In the genomic region with DNA sequence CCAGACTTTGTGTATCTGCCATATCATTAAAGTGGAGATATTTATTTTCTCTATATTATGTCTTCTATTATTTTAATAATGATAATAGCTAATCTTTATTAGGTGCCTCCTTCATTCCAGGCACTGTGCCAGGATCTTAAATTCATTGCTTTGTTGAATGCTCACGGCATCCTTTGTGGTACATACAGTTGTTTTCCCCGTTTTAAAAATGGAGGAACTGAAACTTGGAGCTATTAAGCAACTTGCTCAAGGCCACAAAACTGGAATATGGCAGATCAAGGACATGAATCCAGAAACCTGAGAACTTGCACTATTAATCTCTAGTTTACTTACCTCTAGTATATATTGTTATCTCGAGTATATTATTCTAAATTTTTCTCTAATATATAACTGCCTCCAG, we compare ENCODE assay signal across 28 cellular contexts. TPM values are rescaled to one million over a fixed set of nuclear protein-coding genes. Genes with fewer than 3 reads are reported as not detected.
"Had no signal": no experiment of that assay in that cellular context is flagged by ENCODE, and none has a peak within 500 bp of the region (broad histone marks: within the 10 kb centered on the region; RNA-seq: fewer than 3 reads in every experiment).

No MANE protein-coding gene starts in this region.

- H3K27ac ChIP-seq: ascending aorta, body of pancreas, Peyer's patch, VCaP had no signal

- H3K9me3 ChIP-seq: ascending aorta, body of pancreas, Peyer's patch had no signal

- H3K4me1 ChIP-seq: ascending aorta had no signal

- DNase-seq: activated CD4-positive, alpha-beta memory T cell treated with anti-CD3 and anti-CD28 coated beads for 36 hours; activated CD4-positive, alpha-beta T cell treated with anti-CD3 and anti-CD28 coated beads, Interleukin-2, amount 10 ng/mL, durations not matched to agents 7 days and 5 days; activated CD4-positive, CD25-positive, alpha-beta regulatory T cell; activated CD8-positive, alpha-beta memory T cell treated with anti-CD3 and anti-CD28 coated beads for 24 hours; activated effector memory CD4-positive, alpha-beta T cell treated with anti-CD3 and anti-CD28 coated beads, Interleukin-2, amount 50 U/mL, for 16 hours; activated naive CD4-positive, alpha-beta T cell treated with Interleukin-2 at 50 U/mL for 16 hours; activated naive CD8-positive, alpha-beta T cell treated with anti-CD3 and anti-CD28 coated beads, Interleukin-2, amount 50 U/mL, for 24 hours; activated T-cell treated with anti-CD3 and anti-CD28 coated beads, Interleukin-2, amount 50 U/mL, for 4 hours; amniotic stem cell; body of pancreas; central memory CD4-positive, alpha-beta T cell; Karpas-422; NCI-H1105 treated with DMSO at 0.1 percent for 48 hours; NCI-H146; NCI-H187 treated with DMSO at 0.1 percent for 48 hours; NCI-H2081 treated with DMSO at 0.1 percent for 48 hours; NCI-H226; NCI-H526; NCI-H82; NK-92 treated with Interleukin-12 subunit alpha and Interleukin-12 subunit beta, amount 100 ng/mL, for 24 hours; Peyer's patch; SHP77; T-helper 2 cell; T1000 had no signal

- FAIRE-seq: bronchial epithelial cell, K562 had no signal

- H3K4me3 ChIP-seq: ascending aorta, body of pancreas, K562, Peyer's patch had no signal

- H3K36me3 ChIP-seq: ascending aorta, Peyer's patch had no signal

- H3K27me3 ChIP-seq: ascending aorta, body of pancreas, Peyer's patch had no signal

RNA-seq across cellular contexts. Expression of a gene that starts 41.5 kb away (rescaled TPM):
- polyA plus RNA-seq: K562 had no signal
